Comparison of ENCODE assay signal across 8 cellular contexts in the genomic region with DNA sequence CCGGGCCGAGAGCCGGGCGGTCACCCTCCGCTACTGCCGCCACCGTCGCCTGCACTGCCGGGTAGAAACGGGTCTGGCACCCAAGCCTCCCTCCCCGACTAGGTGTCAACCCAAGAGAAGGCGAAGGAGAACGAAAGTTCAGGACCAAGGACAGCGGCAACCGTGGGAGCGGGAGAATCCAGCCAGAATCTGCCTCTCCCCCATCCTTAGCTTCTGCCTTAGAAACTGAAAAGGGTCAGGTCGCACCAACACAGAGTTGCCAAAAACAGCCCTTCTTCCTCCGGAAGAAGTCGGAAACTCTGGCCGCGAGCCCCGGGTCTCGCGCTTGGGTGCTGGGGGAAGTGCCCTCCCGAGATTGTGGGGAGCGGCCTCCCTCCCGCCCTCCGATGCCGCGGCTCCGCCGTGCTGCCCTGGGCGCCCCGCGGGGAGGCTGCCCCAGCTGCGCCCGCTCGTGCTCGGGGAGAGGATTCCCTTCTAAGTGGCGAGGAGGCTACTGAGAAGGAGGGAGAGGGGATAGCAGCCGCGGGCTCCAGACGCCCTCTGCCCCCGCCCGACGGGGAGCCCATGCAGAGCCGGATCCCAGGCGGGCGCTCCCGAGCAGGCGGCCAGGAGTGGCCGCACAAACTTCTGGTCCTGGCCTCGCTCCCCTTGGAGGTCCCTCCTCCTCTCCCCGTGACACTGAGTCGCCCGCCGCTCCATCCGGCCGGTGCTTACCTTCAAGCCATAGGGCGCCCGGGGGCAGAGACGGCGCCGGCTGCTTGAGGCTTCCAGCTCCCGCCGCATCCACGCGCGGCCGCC. TPM values are rescaled to one million over a fixed set of nuclear protein-coding genes. Genes with fewer than 3 reads are reported as not detected.
DNase-seq lines count a peak whose midpoint lies in the region; ATAC-seq, FAIRE-seq and TF ChIP-seq lines count a peak whose summit lies in the region.

No MANE protein-coding gene starts in this region.

- intact Hi-C loops in right cardiac atrium (cut with DNase I): no loop called here

- no peaks in the 10 kb centered on the region for H3K36me3 ChIP-seq in SJSA1

- DNase-seq in A549 (ENCODE audit: low read depth in 1 of 2, low spot score in 1 of 2) (peak; percentile 28 to 41), GM20000 (ENCODE audit: low spot score) (peak; percentile 72), SJSA1 (ENCODE audit: low read depth in 1 of 2, low spot score in 2 of 2) (peak; percentile 60 to 75), amniotic epithelial cell (ENCODE audit: low read depth) (peak; percentile 72), right cardiac atrium (peak; percentile 78 to 88 (median 87)), pulmonary artery endothelial cell (ENCODE audit: low read depth, low spot score) (peak; percentile 40), SKM-1 (lab: John Stamatoyannopoulos, UW; ENCODE audit: unreplicated experiment) (no peak)

- no peaks in the 10 kb centered on the region for H3K9me3 ChIP-seq in A549
- H3K9me3 ChIP-seq in SJSA1 (replicated peaks): no peaks in the 10 kb centered on the region
- H3K9me3 ChIP-seq in right cardiac atrium (ENCODE audit: control insufficient read depth, low read length): no peaks in the 10 kb centered on the region

- POLR2A ChIA-PET in A549 (lab: Yijun Ruan, JAX): no interaction called here

- no peak for TF ChIP-seq POLR2A in A549 (IDR thresholded peaks at IDR 0.05; ENCODE audit: low read length)

- 0% methylated on average over 14 of the region's 70 CpGs for WGBS in A549 (ENCODE audit: missing lambda C conversion rate)
- 2% methylated on average over 69 of the region's 70 CpGs for WGBS in right cardiac atrium

- H3K27ac ChIP-seq in A549 (no peak overlapping the region), SJSA1 (no peak overlapping the region), right cardiac atrium (ENCODE audit: low read length) (no peak overlapping the region)

- TF ChIP-seq CTCF in A549 (IDR thresholded peaks at IDR 0.05) (no peak), GM20000 (IDR thresholded peaks at IDR 0.05; ENCODE audit: extremely low read depth, missing control alignments) (no peak)

- peak overlapping the region; percentile 64 for H3K4me2 ChIP-seq in A549

- H3K4me3 ChIP-seq in A549: peak overlapping the region; percentile 33
- H3K4me3 ChIP-seq in SJSA1: peak overlapping the region; percentile 23
- H3K4me3 ChIP-seq in right cardiac atrium (ENCODE audit: low read length): peak overlapping the region; percentile 7

- H3K4me1 ChIP-seq in A549 (peaks cover 4% of the 10 kb centered on the region; the same call in 1 of the 3 replicates), SJSA1 (replicated peaks) (peaks cover 10% of the 10 kb centered on the region), right cardiac atrium (ENCODE audit: control insufficient read depth, insufficient read depth, low read length) (no peaks in the 10 kb centered on the region)

- ATAC-seq in A549 (peak; percentile 86 to 91), right cardiac atrium (peak; percentile 82 to 86), GM19463 (IDR thresholded peaks at IDR 0.05; ENCODE audit: unreplicated experiment) (no peak)

- FAIRE-seq in A549 (lab: Jason Lieb, UNC): no peak

- TF ChIP-seq EP300 in A549 (IDR thresholded peaks at IDR 0.05): no peak

- peaks cover 6% of the 10 kb centered on the region; the same call in 1 of the 2 replicates for H3K27me3 ChIP-seq in SJSA1 (replicated peaks)
- H3K27me3 ChIP-seq in right cardiac atrium (ENCODE audit: control insufficient read depth, insufficient read depth): no peaks in the 10 kb centered on the region

- no peak for TF ChIP-seq RAD21 in A549 (conservative IDR thresholded peaks at IDR 0.05 in 1 of 2, IDR thresholded peaks at IDR 0.05 in 1 of 2)

- CTCF ChIA-PET in A549 (lab: Yijun Ruan, JAX): no interaction called here

TF ChIP-seq in A549, 52 proteins besides CTCF, POLR2A, EP300 and RAD21:
- TF ChIP-seq, protein P1, sequence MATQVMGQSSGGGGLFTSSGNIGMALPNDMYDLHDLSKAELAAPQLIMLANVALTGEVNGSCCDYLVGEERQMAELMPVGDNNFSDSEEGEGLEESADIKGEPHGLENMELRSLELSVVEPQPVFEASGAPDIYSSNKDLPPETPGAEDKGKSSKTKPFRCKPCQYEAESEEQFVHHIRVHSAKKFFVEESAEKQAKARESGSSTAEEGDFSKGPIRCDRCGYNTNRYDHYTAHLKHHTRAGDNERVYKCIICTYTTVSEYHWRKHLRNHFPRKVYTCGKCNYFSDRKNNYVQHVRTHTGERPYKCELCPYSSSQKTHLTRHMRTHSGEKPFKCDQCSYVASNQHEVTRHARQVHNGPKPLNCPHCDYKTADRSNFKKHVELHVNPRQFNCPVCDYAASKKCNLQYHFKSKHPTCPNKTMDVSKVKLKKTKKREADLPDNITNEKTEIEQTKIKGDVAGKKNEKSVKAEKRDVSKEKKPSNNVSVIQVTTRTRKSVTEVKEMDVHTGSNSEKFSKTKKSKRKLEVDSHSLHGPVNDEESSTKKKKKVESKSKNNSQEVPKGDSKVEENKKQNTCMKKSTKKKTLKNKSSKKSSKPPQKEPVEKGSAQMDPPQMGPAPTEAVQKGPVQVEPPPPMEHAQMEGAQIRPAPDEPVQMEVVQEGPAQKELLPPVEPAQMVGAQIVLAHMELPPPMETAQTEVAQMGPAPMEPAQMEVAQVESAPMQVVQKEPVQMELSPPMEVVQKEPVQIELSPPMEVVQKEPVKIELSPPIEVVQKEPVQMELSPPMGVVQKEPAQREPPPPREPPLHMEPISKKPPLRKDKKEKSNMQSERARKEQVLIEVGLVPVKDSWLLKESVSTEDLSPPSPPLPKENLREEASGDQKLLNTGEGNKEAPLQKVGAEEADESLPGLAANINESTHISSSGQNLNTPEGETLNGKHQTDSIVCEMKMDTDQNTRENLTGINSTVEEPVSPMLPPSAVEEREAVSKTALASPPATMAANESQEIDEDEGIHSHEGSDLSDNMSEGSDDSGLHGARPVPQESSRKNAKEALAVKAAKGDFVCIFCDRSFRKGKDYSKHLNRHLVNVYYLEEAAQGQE (IDR thresholded peaks at IDR 0.05): peak; percentile 90
- TF ChIP-seq JUN (IDR thresholded peaks at IDR 0.05) (no peak), HEYL (CRISPR knock-in tag; IDR thresholded peaks at IDR 0.05) (no peak), ZNF302 (CRISPR knock-in tag; IDR thresholded peaks at IDR 0.05) (no peak)

RNA-seq across cellular contexts. Expression of a gene that starts 0.6 kb away (rescaled TPM):
- polyA plus RNA-seq in A549 (2011; rRNA removed) (not detected in 2 replicates), A549 (2017; fragmentation: RNase III; extraction: RNeasy Plus Mini Kit Qiagen cat#74134 plus additional on column Dnase treatment) (not detected in 3 replicates), right cardiac atrium (0.05 TPM)
- polyA plus RNA-seq in A549 (2012; cell fraction: cytosol; rRNA removed): not detected in 2 replicates
- polyA plus RNA-seq in A549 (2012; cell fraction: nucleus; rRNA removed): not detected in 2 replicates
- not detected in 2 replicates for polyA minus RNA-seq in A549 (2011; rRNA and poly(A)+ RNA removed)
- total RNA-seq in SJSA1 (2014; rRNA removed; shearing (Covaris generic)): not detected in 2 replicates
- total RNA-seq in right cardiac atrium (not detected), pulmonary artery endothelial cell (not detected in 2 replicates)
